In the genomic region with DNA sequence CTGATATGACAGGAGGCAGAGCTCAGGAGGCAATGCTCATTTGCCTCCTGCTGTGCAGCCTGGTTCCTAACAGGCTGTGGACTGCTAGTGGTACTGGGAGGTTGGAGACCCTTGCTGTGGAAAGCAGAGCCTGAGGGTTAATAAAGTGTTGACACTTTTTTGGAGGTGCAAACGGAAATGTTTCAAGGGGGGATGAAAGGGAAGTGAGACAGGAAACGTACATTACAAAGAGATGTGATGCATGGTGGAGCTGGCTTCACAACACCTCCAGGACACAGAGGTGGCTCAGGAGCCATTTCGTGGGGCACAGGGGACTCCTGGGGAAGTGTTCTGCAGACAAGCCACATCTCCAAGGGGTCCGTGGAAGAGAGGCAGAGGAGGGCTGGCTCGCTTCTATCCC, we compare ENCODE assay signal across 24 cellular contexts.
DNase-seq lines count a peak whose midpoint lies in the region; ATAC-seq, FAIRE-seq and TF ChIP-seq lines count a peak whose summit lies in the region.
"Had no signal": no experiment of that assay in that cellular context is flagged by ENCODE, and none has a peak within 500 bp of the region (broad histone marks: within the 10 kb centered on the region; RNA-seq: fewer than 3 reads in every experiment).

No MANE protein-coding gene starts in this region.

- TF ChIP-seq CTCF in GM12878 (IDR thresholded peaks at IDR 0.05 in 2 of 3, conservative IDR thresholded peaks at IDR 0.05 in 1 of 3; ENCODE audit: control insufficient read depth in 2 of 3, extremely low read depth in 1 of 3, insufficient read depth in 1 of 3, low read depth in 3 of 3, low read length in 3 of 3): no peak

- no peak overlapping the region for H3K4me2 ChIP-seq in GM12878 (ENCODE audit: control insufficient read depth, insufficient read depth)

- TF ChIP-seq EP300 in GM12878 (IDR thresholded peaks at IDR 0.05; ENCODE audit: borderline replicate concordance in 1 of 2, control insufficient read depth in 1 of 2, low read depth in 2 of 2, low read length in 2 of 2): no peak

- POLR2A ChIA-PET in GM12878 (lab: Charles Lee): no interaction called here

- H3K27me3 Mint-ChIP-seq in activated naive CD4-positive, alpha-beta T cell treated with anti-CD3 and anti-CD28 coated beads, Interleukin-2, amount 50 U/mL, for 24 hours: peaks cover 3% of the 10 kb centered on the region
- H3K27me3 Mint-ChIP-seq: memory B cell had no signal

- H2AFZ ChIP-seq in GM12878 (ENCODE audit: control insufficient read depth, low read depth, low read length): peak overlapping the region; percentile 21; the same call in 1 of the 2 replicates

- H3K9me3 Mint-ChIP-seq in activated naive CD4-positive, alpha-beta T cell treated with anti-CD3 and anti-CD28 coated beads, Interleukin-2, amount 50 U/mL, for 24 hours: no peaks in the 10 kb centered on the region
- H3K9me3 Mint-ChIP-seq: activated B cell treated with CpG ODN at 0.5 μM for 24 hours had no signal

- H3K27me3 ChIP-seq in GM12878 (replicated peaks in 1 of 2; ENCODE audit: control insufficient read depth in 2 of 2, insufficient read depth in 2 of 2, low read length in 1 of 2): no peaks in the 10 kb centered on the region
- H3K27me3 ChIP-seq in aorta (ENCODE audit: control insufficient read depth in 1 of 2, insufficient read depth in 2 of 2, low read length in 1 of 2): no peaks in the 10 kb centered on the region
- H3K27me3 ChIP-seq: heart right ventricle, upper lobe of right lung had no signal

- no peak overlapping the region for H3K9ac ChIP-seq in GM12878 (ENCODE audit: control insufficient read depth, insufficient read depth, low read length)

- H3K36me3 ChIP-seq in GM12878 (ENCODE audit: control insufficient read depth in 2 of 2, insufficient read depth in 2 of 2, low read length in 1 of 2): no peaks in the 10 kb centered on the region
- H3K36me3 ChIP-seq in aorta (ENCODE audit: control insufficient read depth in 1 of 2, insufficient read depth in 2 of 2, low read length in 1 of 2): no peaks in the 10 kb centered on the region
- H3K36me3 ChIP-seq: HAP-1, heart right ventricle, upper lobe of right lung had no signal

- SMC1A ChIA-PET in GM12878 (lab: Charles Lee; ENCODE audit: uncharacterized antibody, unreplicated experiment): no interaction called here

- H3K9me3 ChIP-seq in GM12878 (replicated peaks; ENCODE audit: control insufficient read depth, insufficient read depth, low read length) (no peaks in the 10 kb centered on the region; the same call in 2 of the 3 replicates), aorta (ENCODE audit: control insufficient read depth, low read length) (no peaks in the 10 kb centered on the region)
- H3K9me3 ChIP-seq: HAP-1, heart right ventricle, upper lobe of right lung had no signal

- H3K4me3 ChIP-seq in GM12878 (no peak overlapping the region), aorta (ENCODE audit: low read length in 2 of 2) (no peak overlapping the region)
- H3K4me3 ChIP-seq: HAP-1, heart right ventricle, upper lobe of right lung had no signal

- no TSS peak for BruUV-seq in GM12878 (replicated peaks; lab: Mats Ljungman, UMichigan)

- H3K36me3 Mint-ChIP-seq in activated naive CD4-positive, alpha-beta T cell treated with anti-CD3 and anti-CD28 coated beads, Interleukin-2, amount 50 U/mL, for 24 hours: no peaks in the 10 kb centered on the region
- H3K36me3 Mint-ChIP-seq: brain, memory B cell had no signal

- no peaks in the 10 kb centered on the region for H3K4me1 ChIP-seq in GM12878 (ENCODE audit: control insufficient read depth, insufficient read depth, low read length)
- H3K4me1 ChIP-seq in aorta (ENCODE audit: control insufficient read depth in 1 of 2, insufficient read depth in 2 of 2, low read length in 2 of 2): peaks cover 0 to 1% of the 10 kb centered on the region in 2 donors
- H3K4me1 ChIP-seq: HAP-1, heart right ventricle, upper lobe of right lung had no signal

- CTCF ChIA-PET in GM12878 (lab: Yijun Ruan, JAX): interaction anchor here (0.5 kb wide), 1 partner anchor 389 kb away, joined by 3 read pairs; no protein-coding TSS in a partner anchor

- no peak for TF ChIP-seq RAD21 in GM12878 (IDR thresholded peaks at IDR 0.05; ENCODE audit: insufficient read depth, low read depth, low read length)

- intact Hi-C loops in GM12878 (cut with micrococcal nuclease; ENCODE audit: unreplicated experiment) (no loop called here), aorta (cut with DNase I) (no loop called here)

- no peaks in the 10 kb centered on the region for H3K79me2 ChIP-seq in GM12878 (ENCODE audit: control insufficient read depth, insufficient read depth, low read length)

- H3K27ac Mint-ChIP-seq in activated naive CD4-positive, alpha-beta T cell treated with anti-CD3 and anti-CD28 coated beads, Interleukin-2, amount 50 U/mL, for 24 hours: no peak overlapping the region
- H3K27ac Mint-ChIP-seq: activated T-helper 2 cell treated with anti-CD3 and anti-CD28 coated beads, Interferon-gamma antibody, Interleukin-2, Interleukin-4, amounts not matched to agents 10 μg/mL and 5 μg/mL and 100 μg/mL, durations not matched to agents 14 hours and 24 hours and 36 hours; brain; memory B cell had no signal

- H3K4me3 Mint-ChIP-seq in activated naive CD4-positive, alpha-beta T cell treated with anti-CD3 and anti-CD28 coated beads, Interleukin-2, amount 50 U/mL, for 24 hours: peak overlapping the region; percentile 28
- H3K4me3 Mint-ChIP-seq: activated B cell treated with CpG ODN at 0.5 μM for 24 hours, brain, memory B cell had no signal

- no peak overlapping the region for H3K27ac ChIP-seq in GM12878 (ENCODE audit: control insufficient read depth, insufficient read depth)
- H3K27ac ChIP-seq in aorta (ENCODE audit: low read depth in 1 of 2, low read length in 2 of 2): no peak overlapping the region
- H3K27ac ChIP-seq: heart right ventricle, upper lobe of right lung had no signal

- FAIRE-seq in GM12878 (lab: Jason Lieb, UNC): no peak

- in situ Hi-C loops in GM12878 (cut with MboI): no loop called here

- RAD21 ChIA-PET in GM12878 (lab: Charles Lee; ENCODE audit: unreplicated experiment): no interaction called here

- TF ChIP-seq POLR2A in GM12878 (IDR thresholded peaks at IDR 0.05; ENCODE audit: low read depth, low read length): no peak

- peaks cover 12% of the 10 kb centered on the region for H3K4me1 Mint-ChIP-seq in activated naive CD4-positive, alpha-beta T cell treated with anti-CD3 and anti-CD28 coated beads, Interleukin-2, amount 50 U/mL, for 24 hours
- H3K4me1 Mint-ChIP-seq: brain had no signal

- peak; percentile 47 for ATAC-seq in GM19467 (IDR thresholded peaks at IDR 0.05; ENCODE audit: unreplicated experiment)
- ATAC-seq in GM12878: peak; percentile 69
- peak; percentile 22 for ATAC-seq in aorta (ENCODE audit: low FRiP score)
- ATAC-seq: heart right ventricle, left colon, upper lobe of right lung had no signal

- DNase-seq in activated naive CD4-positive, alpha-beta T cell treated with anti-CD3 and anti-CD28 coated beads, Interleukin-2, amount 50 U/mL, for 16 hours: no peak
- DNase-seq in GM12878 (ENCODE audit: low read depth, low spot score) (no peak), aorta (no peak), OCI-M1 (lab: John Stamatoyannopoulos, UW) (no peak), medulla oblongata (ENCODE audit: extremely low spot score) (no peak), OCI-M2 (lab: John Stamatoyannopoulos, UW; ENCODE audit: unreplicated experiment) (no peak)
- DNase-seq: activated B cell treated with CpG ODN at 0.5 μM for 24 hours; activated CD4-positive, alpha-beta T cell treated with anti-CD3 and anti-CD28 coated beads, Interleukin-2, amount 50 U/mL, for 48 hours; activated CD8-positive, alpha-beta memory T cell treated with anti-CD3 and anti-CD28 coated beads, Interleukin-2, amount 50 U/mL, for 4 hours; effector CD8-positive, alpha-beta T cell; EL; erythroblast; foreskin fibroblast; heart right ventricle; left colon; NCI-H2029 treated with DMSO at 0.1 percent for 48 hours; NCI-H226; upper lobe of right lung had no signal

- WGBS in GM12878 (ENCODE audit: insufficient coverage, insufficient replicate concordance, low lambda C conversion rate, missing lambda C conversion rate): 0% methylated on average over 5 of the region's 5 CpGs
- 78 to 81% methylated on average over 5 of the region's 5 CpGs for WGBS in aorta, 2 donors

- no peaks in the 10 kb centered on the region for H4K20me1 ChIP-seq in GM12878 (ENCODE audit: control insufficient read depth, insufficient read depth)

TF ChIP-seq in GM12878, 131 proteins besides CTCF, POLR2A, EP300 and RAD21 (continues in another document):
- TF ChIP-seq NR2C1 (IDR thresholded peaks at IDR 0.05) (no peak), CEBPB (IDR thresholded peaks at IDR 0.05; ENCODE audit: borderline replicate concordance in 1 of 2, low read depth in 2 of 2, low read length in 2 of 2) (no peak)
- TF ChIP-seq, protein P1, sequence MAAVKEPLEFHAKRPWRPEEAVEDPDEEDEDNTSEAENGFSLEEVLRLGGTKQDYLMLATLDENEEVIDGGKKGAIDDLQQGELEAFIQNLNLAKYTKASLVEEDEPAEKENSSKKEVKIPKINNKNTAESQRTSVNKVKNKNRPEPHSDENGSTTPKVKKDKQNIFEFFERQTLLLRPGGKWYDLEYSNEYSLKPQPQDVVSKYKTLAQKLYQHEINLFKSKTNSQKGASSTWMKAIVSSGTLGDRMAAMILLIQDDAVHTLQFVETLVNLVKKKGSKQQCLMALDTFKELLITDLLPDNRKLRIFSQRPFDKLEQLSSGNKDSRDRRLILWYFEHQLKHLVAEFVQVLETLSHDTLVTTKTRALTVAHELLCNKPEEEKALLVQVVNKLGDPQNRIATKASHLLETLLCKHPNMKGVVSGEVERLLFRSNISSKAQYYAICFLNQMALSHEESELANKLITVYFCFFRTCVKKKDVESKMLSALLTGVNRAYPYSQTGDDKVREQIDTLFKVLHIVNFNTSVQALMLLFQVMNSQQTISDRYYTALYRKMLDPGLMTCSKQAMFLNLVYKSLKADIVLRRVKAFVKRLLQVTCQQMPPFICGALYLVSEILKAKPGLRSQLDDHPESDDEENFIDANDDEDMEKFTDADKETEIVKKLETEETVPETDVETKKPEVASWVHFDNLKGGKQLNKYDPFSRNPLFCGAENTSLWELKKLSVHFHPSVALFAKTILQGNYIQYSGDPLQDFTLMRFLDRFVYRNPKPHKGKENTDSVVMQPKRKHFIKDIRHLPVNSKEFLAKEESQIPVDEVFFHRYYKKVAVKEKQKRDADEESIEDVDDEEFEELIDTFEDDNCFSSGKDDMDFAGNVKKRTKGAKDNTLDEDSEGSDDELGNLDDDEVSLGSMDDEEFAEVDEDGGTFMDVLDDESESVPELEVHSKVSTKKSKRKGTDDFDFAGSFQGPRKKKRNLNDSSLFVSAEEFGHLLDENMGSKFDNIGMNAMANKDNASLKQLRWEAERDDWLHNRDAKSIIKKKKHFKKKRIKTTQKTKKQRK (IDR thresholded peaks at IDR 0.05; ENCODE audit: low read depth, low read length): no peak
